20 cellular contexts compared by ENCODE assay signal in the genomic region with DNA sequence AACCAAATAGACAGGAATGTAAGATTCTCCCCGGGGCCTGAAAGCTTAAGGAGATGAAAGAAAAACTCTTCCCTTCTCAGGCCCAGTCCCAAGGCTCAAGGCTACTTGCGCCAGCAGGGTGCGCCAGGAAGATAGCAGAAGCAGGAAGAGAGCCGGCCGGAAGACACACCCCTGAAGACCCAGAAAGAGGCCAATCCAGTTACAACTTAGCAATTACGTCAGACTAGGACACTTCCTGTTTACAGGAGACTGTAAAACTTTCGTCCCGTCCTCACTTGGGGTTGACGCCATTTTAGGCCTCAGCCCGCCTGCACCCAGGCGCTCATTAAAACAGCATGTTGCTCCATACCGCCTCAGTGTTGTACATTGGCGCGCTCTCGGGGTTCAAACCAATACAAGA.
"Had no signal": no experiment of that assay in that cellular context is flagged by ENCODE, and none has a peak within 500 bp of the region (broad histone marks: within the 10 kb centered on the region; RNA-seq: fewer than 3 reads in every experiment).

No MANE protein-coding gene starts in this region.

- H3K4me3 ChIP-seq: body of pancreas, cardiac muscle cell, heart left ventricle, left ventricle myocardium inferior, neural progenitor cell, prostate gland, tibial artery had no signal

- H2AFZ ChIP-seq: neural progenitor cell had no signal

- H3K4me3 Mint-ChIP-seq: activated B cell treated with CpG ODN at 0.5 μM for 24 hours; activated CD4-positive, alpha-beta memory T cell treated with anti-CD3 and anti-CD28 coated beads for 36 hours; activated CD4-positive, alpha-beta T cell treated with anti-CD3 and anti-CD28 coated beads for 36 hours; activated naive CD4-positive, alpha-beta T cell treated with anti-CD3 and anti-CD28 coated beads for 36 hours; activated T-cell treated with anti-CD3 and anti-CD28 coated beads, Interleukin-2, amount 50 U/mL, for 72 hours; mesothelial cell of epicardium; naive thymus-derived CD8-positive, alpha-beta T cell; neural progenitor cell had no signal

- H3K27me3 Mint-ChIP-seq: activated B cell treated with CpG ODN at 0.5 μM for 24 hours; activated CD4-positive, alpha-beta memory T cell treated with anti-CD3 and anti-CD28 coated beads for 36 hours; activated CD4-positive, alpha-beta T cell treated with anti-CD3 and anti-CD28 coated beads for 36 hours; naive thymus-derived CD8-positive, alpha-beta T cell had no signal

- H3K9ac ChIP-seq: neural progenitor cell had no signal

- H3K4me1 ChIP-seq: body of pancreas, neural progenitor cell, prostate gland had no signal

- H3K27ac Mint-ChIP-seq: activated B cell treated with CpG ODN at 0.5 μM for 24 hours; activated CD4-positive, alpha-beta memory T cell treated with anti-CD3 and anti-CD28 coated beads for 36 hours; activated CD4-positive, alpha-beta T cell treated with anti-CD3 and anti-CD28 coated beads for 36 hours; activated naive CD4-positive, alpha-beta T cell treated with anti-CD3 and anti-CD28 coated beads for 36 hours; activated T-cell treated with anti-CD3 and anti-CD28 coated beads, Interleukin-2, amount 50 U/mL, for 72 hours; mesothelial cell of epicardium; naive thymus-derived CD8-positive, alpha-beta T cell; neural progenitor cell had no signal

- H3K27ac ChIP-seq: body of pancreas, cardiac muscle cell, heart left ventricle, left ventricle myocardium inferior, neural progenitor cell, prostate gland, tibial artery had no signal

- H3K27me3 ChIP-seq: body of pancreas, cardiac muscle cell, heart left ventricle, neural progenitor cell, tibial artery had no signal

- H3K4me1 Mint-ChIP-seq: mesothelial cell of epicardium, neural progenitor cell had no signal

- H3K4me2 ChIP-seq: neural progenitor cell had no signal

- H3K9me3 ChIP-seq: body of pancreas, prostate gland, tibial artery had no signal

- H3K36me3 ChIP-seq: cardiac muscle cell, neural progenitor cell, prostate gland had no signal

- DNase-seq: activated B cell treated with CpG ODN at 0.5 μM for 24 hours; activated CD4-positive, alpha-beta memory T cell treated with anti-CD3 and anti-CD28 coated beads for 36 hours; activated CD4-positive, alpha-beta T cell treated with anti-CD3 and anti-CD28 coated beads for 36 hours; activated effector memory CD4-positive, alpha-beta T cell treated with Interleukin-2 at 50 U/mL for 16 hours; activated naive CD4-positive, alpha-beta T cell treated with anti-CD3 and anti-CD28 coated beads for 36 hours; activated T-cell treated with anti-CD3 and anti-CD28 coated beads, Interleukin-2, amount 50 U/mL, for 72 hours; anterior cingulate cortex; body of pancreas; heart left ventricle; left ventricle myocardium inferior; naive thymus-derived CD8-positive, alpha-beta T cell; stimulated activated CD4-positive, alpha-beta T cell treated with anti-CD3 and anti-CD28 coated beads, Interleukin-2, amount 100 ng/mL, for 48 hours; stimulated activated CD8-positive, alpha-beta memory T cell treated with anti-CD3 and anti-CD28 coated beads, Interleukin-4, amount 100 ng/mL, for 48 hours; stimulated activated naive CD4-positive, alpha-beta T cell; T-helper 9 cell; tibial artery had no signal
